In the genomic region with DNA sequence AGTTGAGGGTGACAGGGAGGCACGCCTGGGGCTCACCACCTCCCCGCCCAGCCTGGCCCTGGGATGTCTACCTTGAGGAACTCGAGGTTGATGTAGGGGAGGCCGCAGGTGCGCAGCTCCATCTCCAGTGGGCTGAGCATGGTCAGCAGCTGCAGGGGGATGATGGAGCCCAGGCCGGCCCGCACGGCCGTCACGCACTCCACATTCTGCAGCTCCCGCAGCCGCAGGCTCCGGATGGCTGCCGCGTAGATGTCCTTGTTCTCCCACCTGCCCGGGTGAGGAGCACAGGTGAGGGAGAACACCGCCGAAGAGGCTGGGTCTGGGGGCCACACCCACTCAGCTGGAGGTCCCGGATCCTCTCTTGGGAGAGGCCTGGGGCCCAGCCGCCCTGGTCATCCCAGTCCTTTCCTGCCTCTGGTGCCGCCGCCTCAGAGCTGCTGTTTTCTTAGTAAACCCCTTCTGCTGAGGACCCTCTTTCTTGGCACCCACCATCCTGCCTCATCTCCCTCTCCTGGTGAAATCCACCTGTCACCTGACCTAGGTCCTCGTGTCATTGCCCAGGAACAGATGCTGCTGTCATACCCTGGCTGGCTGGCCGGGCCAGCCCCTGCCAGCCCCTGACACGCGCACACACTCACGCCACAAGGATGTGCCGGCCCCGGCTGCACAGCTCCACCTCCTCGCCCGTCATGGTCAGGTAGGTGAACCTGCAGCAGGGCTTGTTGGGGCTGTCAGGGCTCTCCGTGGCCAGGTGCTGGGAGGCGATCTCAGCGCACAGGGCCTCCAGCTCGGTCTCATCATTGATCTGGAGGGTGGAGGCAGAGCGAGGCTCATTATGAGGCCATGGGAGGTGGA, we compare ENCODE assay signal across 19 cellular contexts.
"Had no signal": no experiment of that assay in that cellular context is flagged by ENCODE, and none has a peak within 500 bp of the region (broad histone marks: within the 10 kb centered on the region; RNA-seq: fewer than 3 reads in every experiment).

No MANE protein-coding gene starts in this region.

- ATAC-seq: activated CD4-positive, CD25-positive, alpha-beta regulatory T cell treated with anti-CD3 and anti-CD28 coated beads, Interleukin-2, amount 50 U/mL, for 24 hours; activated naive CD8-positive, alpha-beta T cell treated with anti-CD3 and anti-CD28 coated beads, Interleukin-2, amount 50 U/mL, for 24 hours; gastrocnemius medialis; stimulated activated naive CD8-positive, alpha-beta T cell treated with anti-CD3 and anti-CD28 coated beads, Interleukin-15, Interleukin-2, amounts not matched to agents 100 U/mL and 50 U/mL, for 24 hours had no signal

- DNase-seq: activated CD4-positive, alpha-beta memory T cell treated with anti-CD3 and anti-CD28 coated beads, Interleukin-2, amount 10 ng/mL, durations not matched to agents 7 days and 5 days; activated CD4-positive, alpha-beta T cell treated with anti-CD3 and anti-CD28 coated beads, Interleukin-2, amount 10 ng/mL, durations not matched to agents 24 days and 14 days; activated naive CD4-positive, alpha-beta T cell treated with anti-CD3 and anti-CD28 coated beads, Interleukin-2, amount 50 U/mL, for 16 hours; activated naive CD8-positive, alpha-beta T cell treated with anti-CD3 and anti-CD28 coated beads, Interleukin-2, amount 50 U/mL, for 24 hours; esophagus squamous epithelium; gastrocnemius medialis; hippocampal formation; mesenchymal stem cell; stimulated activated CD4-positive, alpha-beta T cell treated with anti-CD3 and anti-CD28 coated beads, Interleukin-4, amount 100 ng/mL, for 1 hour; stimulated activated naive CD8-positive, alpha-beta T cell treated with anti-CD3 and anti-CD28 coated beads, Interleukin-15, Interleukin-2, amounts not matched to agents 100 U/mL and 50 U/mL, for 24 hours; uterus had no signal

- H3K27me3 ChIP-seq: esophagus squamous epithelium, gastrocnemius medialis, right lobe of liver, tibial artery, uterus had no signal

- H3K4me3 Mint-ChIP-seq: activated CD4-positive, alpha-beta memory T cell treated with anti-CD3 and anti-CD28 coated beads, Interleukin-2, amount 10 ng/mL, durations not matched to agents 7 days and 5 days; activated CD4-positive, alpha-beta T cell treated with anti-CD3 and anti-CD28 coated beads, Interleukin-2, amount 10 ng/mL, durations not matched to agents 24 days and 14 days; activated naive CD8-positive, alpha-beta T cell treated with anti-CD3 and anti-CD28 coated beads, Interleukin-2, amount 50 U/mL, for 24 hours; brain; nephron had no signal

- H3K9me3 Mint-ChIP-seq: activated CD4-positive, alpha-beta memory T cell treated with anti-CD3 and anti-CD28 coated beads, Interleukin-2, amount 10 ng/mL, durations not matched to agents 7 days and 5 days; activated CD4-positive, alpha-beta T cell treated with anti-CD3 and anti-CD28 coated beads, Interleukin-2, amount 10 ng/mL, durations not matched to agents 24 days and 14 days; activated naive CD8-positive, alpha-beta T cell treated with anti-CD3 and anti-CD28 coated beads, Interleukin-2, amount 50 U/mL, for 24 hours had no signal

- H3K9me3 ChIP-seq: gastrocnemius medialis, right lobe of liver, uterus had no signal

- H3K27me3 Mint-ChIP-seq: activated CD4-positive, alpha-beta memory T cell treated with anti-CD3 and anti-CD28 coated beads, Interleukin-2, amount 10 ng/mL, durations not matched to agents 7 days and 5 days; activated CD4-positive, alpha-beta T cell treated with anti-CD3 and anti-CD28 coated beads, Interleukin-2, amount 10 ng/mL, durations not matched to agents 24 days and 14 days; activated naive CD8-positive, alpha-beta T cell treated with anti-CD3 and anti-CD28 coated beads, Interleukin-2, amount 50 U/mL, for 24 hours; brain had no signal

- H3K4me1 ChIP-seq: esophagus squamous epithelium, gastrocnemius medialis, parathyroid adenoma, right lobe of liver, tibial artery, uterus had no signal

- H3K36me3 ChIP-seq: uterus had no signal

- H3K4me1 Mint-ChIP-seq: brain, nephron had no signal

- H3K27ac Mint-ChIP-seq: activated CD4-positive, alpha-beta memory T cell treated with anti-CD3 and anti-CD28 coated beads, Interleukin-2, amount 10 ng/mL, durations not matched to agents 7 days and 5 days; activated CD4-positive, alpha-beta T cell treated with anti-CD3 and anti-CD28 coated beads, Interleukin-2, amount 10 ng/mL, durations not matched to agents 24 days and 14 days; activated naive CD8-positive, alpha-beta T cell treated with anti-CD3 and anti-CD28 coated beads, Interleukin-2, amount 50 U/mL, for 24 hours; brain; nephron had no signal

- H3K27ac ChIP-seq: esophagus squamous epithelium, gastrocnemius medialis, parathyroid adenoma, right lobe of liver, tibial artery, uterus, VCaP had no signal

- H3K4me3 ChIP-seq: esophagus squamous epithelium, gastrocnemius medialis, right lobe of liver, smooth muscle cell, tibial artery, uterus had no signal

- H3K9ac ChIP-seq: parathyroid adenoma had no signal
